In genomic region chr6:40511884-40512283, GRCh38 we compare ENCODE assay signal across 9 cellular contexts.
"Had no signal": no experiment of that assay in that cellular context is flagged by ENCODE, and none has a peak within 500 bp of the region (broad histone marks: within the 10 kb centered on the region; RNA-seq: fewer than 3 reads in every experiment).

No MANE protein-coding gene starts in this region.

- H3K36me3 ChIP-seq: HAP-1 had no signal

- H3K4me2 ChIP-seq: GM23338 had no signal

- H2AFZ ChIP-seq: GM23248, GM23338 had no signal

- H3K4me1 ChIP-seq: HAP-1 had no signal

- DNase-seq: GM23248, GOT3, H7, H9, HCEC 1CT, HFFc6 had no signal

- H3K4me3 Mint-ChIP-seq: GM23338, H9, HFFc6 had no signal

- H3K27ac ChIP-seq: GM23248 had no signal

- H3K27ac Mint-ChIP-seq: H9, HFFc6 had no signal

- ATAC-seq: GM23338, HCT116 had no signal

- H3K9me3 ChIP-seq: HAP-1 had no signal

- H3K9ac ChIP-seq: GM23248 had no signal

- H3K4me3 ChIP-seq: GM23248, GM23338, HAP-1 had no signal

- H3K9me3 Mint-ChIP-seq: GM23338, H9 had no signal
